1 cellular context compared by ENCODE assay signal in genomic region chr1:224535641-224536040, GRCh38.
TF ChIP-seq lines count a peak whose summit lies in the region.

No MANE protein-coding gene starts in this region.

TF ChIP-seq in GM23338, 12 proteins besides CTCF, POLR2A, EP300 and RAD21 (continued from another document):
- TF ChIP-seq ZNF462 (CRISPR knock-in tag; IDR thresholded peaks at IDR 0.05), result no peak
- TF ChIP-seq NANOG (IDR thresholded peaks at IDR 0.05; ENCODE audit: borderline replicate concordance), result no peak
- TF ChIP-seq CREB1 (CRISPR knock-in tag; IDR thresholded peaks at IDR 0.05; ENCODE audit: low read depth), result no peak
- no peak for TF ChIP-seq REST (IDR thresholded peaks at IDR 0.05; ENCODE audit: unreplicated experiment)
- TF ChIP-seq ETS1 (IDR thresholded peaks at IDR 0.05), result no peak
